In genomic region chr12:4800555-4800954, GRCh38 we compare ENCODE assay signal across 27 cellular contexts.
"Had no signal": no experiment of that assay in that cellular context is flagged by ENCODE, and none has a peak within 500 bp of the region (broad histone marks: within the 10 kb centered on the region; RNA-seq: fewer than 3 reads in every experiment).

No MANE protein-coding gene starts in this region.

- H3K9me3 Mint-ChIP-seq: dendritic cell treated with granulocyte-macrophage colony-stimulating factor and Interleukin-4, amounts not matched to agents 40 ng/mL and 50 ng/mL, for 4 days; effector memory CD8-positive, alpha-beta T cell; endodermal cell had no signal

- DNase-seq: colonic mucosa; cortex of kidney; effector CD8-positive, alpha-beta T cell; effector memory CD8-positive, alpha-beta T cell; endodermal cell; erythroblast; esophagus squamous epithelium; foreskin fibroblast; foreskin melanocyte; gastrocnemius medialis; glutamatergic neuron; head of caudate nucleus; heart right ventricle; hippocampal formation; left cardiac atrium; left lung; left ventricle myocardium superior; lower lobe of right lung; mesenchymal stem cell; mucosa of descending colon had no signal

- H3K4me3 Mint-ChIP-seq: dendritic cell treated with granulocyte-macrophage colony-stimulating factor and Interleukin-4, amounts not matched to agents 40 ng/mL and 50 ng/mL, for 4 days; effector memory CD8-positive, alpha-beta T cell; endodermal cell; mesothelial cell of epicardium had no signal

- H3K36me3 Mint-ChIP-seq: mesothelial cell of epicardium had no signal

- H3K27me3 ChIP-seq: colonic mucosa had no signal

- FAIRE-seq: endometrium, islet of Langerhans, keratinocyte had no signal

- H3K4me1 ChIP-seq: colonic mucosa, esophagus squamous epithelium, gastrocnemius medialis, left lung, lower lobe of right lung had no signal

- H3K27ac Mint-ChIP-seq: dendritic cell treated with granulocyte-macrophage colony-stimulating factor and Interleukin-4, amounts not matched to agents 40 ng/mL and 50 ng/mL, for 4 days; effector memory CD8-positive, alpha-beta T cell; endodermal cell; mesothelial cell of epicardium had no signal

- H3K27ac ChIP-seq: colonic mucosa, epithelial cell of prostate, esophagus squamous epithelium, gastrocnemius medialis, heart right ventricle, left lung, lower lobe of right lung had no signal

- H3K9me3 ChIP-seq: colonic mucosa, esophagus squamous epithelium, gastrocnemius medialis, heart right ventricle, left lung, lower lobe of right lung, mucosa of descending colon had no signal

- ATAC-seq: effector memory CD8-positive, alpha-beta T cell; esophagus mucosa; gastrocnemius medialis; heart right ventricle; left cardiac atrium; left lung; left ventricle myocardium superior; lower lobe of right lung; mucosa of descending colon had no signal

- H3K4me3 ChIP-seq: colonic mucosa, esophagus squamous epithelium, gastrocnemius medialis, heart right ventricle, left lung, lower lobe of right lung, mucosa of descending colon had no signal

- H3K4me1 Mint-ChIP-seq: endodermal cell had no signal

- H3K36me3 ChIP-seq: colonic mucosa, esophagus squamous epithelium, gastrocnemius medialis, heart right ventricle, left lung, lower lobe of right lung had no signal
